In genomic region chr3:126354776-126355175, GRCh38 we compare ENCODE assay signal across 15 cellular contexts. TPM values are rescaled to one million over a fixed set of nuclear protein-coding genes. Genes with fewer than 3 reads are reported as not detected.
A peak's percentile ranks its signal among the peaks of the same experiment; 100 is the strongest.
DNase-seq lines count a peak whose midpoint lies in the region; ATAC-seq and TF ChIP-seq lines count a peak whose summit lies in the region.
"Had no signal": no experiment of that assay in that cellular context is flagged by ENCODE, and none has a peak within 500 bp of the region (broad histone marks: within the 10 kb centered on the region; RNA-seq: fewer than 3 reads in every experiment).

No MANE protein-coding gene starts in this region.

- H3K4me1 Mint-ChIP-seq in activated CD8-positive, alpha-beta T cell treated with anti-CD3 and anti-CD28 coated beads, Interleukin-2, amount 10 ng/mL, durations not matched to agents 7 days and 5 days (ENCODE audit: low read depth): peaks cover 11% of the 10 kb centered on the region

- H3K9me3 ChIP-seq in DOHH2 (ENCODE audit: control insufficient read depth, insufficient read depth, low read length): no peaks in the 10 kb centered on the region
- no peaks in the 10 kb centered on the region for H3K9me3 ChIP-seq in right lobe of liver

- H3K4me1 ChIP-seq in DOHH2 (ENCODE audit: control insufficient read depth, low read length) (peaks cover 55% of the 10 kb centered on the region), right lobe of liver (peaks cover 0 to 28% (median 9%) of the 10 kb centered on the region in 4 donors)

- TF ChIP-seq CTCF in DOHH2 (IDR thresholded peaks at IDR 0.05; ENCODE audit: low read depth, low read length, poor library complexity, severe bottlenecking): no peak
- no peak for TF ChIP-seq CTCF in coronary artery (IDR thresholded peaks at IDR 0.05)
- TF ChIP-seq CTCF in right lobe of liver (IDR thresholded peaks at IDR 0.05): no peak

- peak overlapping the region; percentile 97 for H3K4me2 ChIP-seq in DOHH2 (ENCODE audit: low read length)

- H3K36me3 Mint-ChIP-seq in activated CD8-positive, alpha-beta T cell treated with anti-CD3 and anti-CD28 coated beads, Interleukin-2, amount 10 ng/mL, durations not matched to agents 7 days and 5 days (ENCODE audit: low read depth): no peaks in the 10 kb centered on the region

- no peak for DNase-seq in coronary artery (ENCODE audit: low spot score)
- peak in 2 of 3 donors; percentile 68 to 75 for DNase-seq in right lobe of liver
- DNase-seq in substantia nigra (lab: John Stamatoyannopoulos, UW): no peak
- DNase-seq in activated CD8-positive, alpha-beta T cell treated with anti-CD3 and anti-CD28 coated beads, Interleukin-2, amount 10 ng/mL, durations not matched to agents 7 days and 5 days: no peak
- no peak for DNase-seq in NCI-H446 treated with DMSO at 0.1 percent for 48 hours (lab: John Stamatoyannopoulos, UW)
- no peak for DNase-seq in stimulated activated naive CD4-positive, alpha-beta T cell (lab: John Stamatoyannopoulos, UW)
- DNase-seq in amygdala (lab: John Stamatoyannopoulos, UW): no peak
- DNase-seq: activated gamma-delta T cell treated with Interleukin-2 at 50 U/mL for 16 hours; mesendoderm; NCI-H1092 treated with DMSO at 0.1 percent for 48 hours; NCI-H345; stimulated activated CD4-positive, alpha-beta T cell treated with anti-CD3 and anti-CD28 coated beads, Interleukin-12 subunit alpha, Interleukin-12 subunit beta, amount 100 ng/mL, for 4 hours had no signal

- no peak overlapping the region for H3K27ac Mint-ChIP-seq in activated CD8-positive, alpha-beta T cell treated with anti-CD3 and anti-CD28 coated beads, Interleukin-2, amount 10 ng/mL, durations not matched to agents 7 days and 5 days

- H3K27me3 Mint-ChIP-seq in activated CD8-positive, alpha-beta T cell treated with anti-CD3 and anti-CD28 coated beads, Interleukin-2, amount 10 ng/mL, durations not matched to agents 7 days and 5 days (ENCODE audit: low read depth): peaks cover 31% of the 10 kb centered on the region

- WGBS in right lobe of liver (ENCODE audit: insufficient coverage, low coverage, low lambda C conversion rate, missing lambda C conversion rate): 24% methylated on average over 3 of the region's 7 CpGs

- H3K27me3 ChIP-seq in DOHH2 (ENCODE audit: control insufficient read depth, low read length): peaks cover 21% of the 10 kb centered on the region
- no peaks in the 10 kb centered on the region for H3K27me3 ChIP-seq in right lobe of liver

- H3K36me3 ChIP-seq in DOHH2 (ENCODE audit: control insufficient read depth, low read length) (no peaks in the 10 kb centered on the region), right lobe of liver (peaks cover 0 to 25% (median 10%) of the 10 kb centered on the region in 4 donors)

- intact Hi-C loops in right lobe of liver (cut with DNase I): loop anchor here in 1 of 2 donors (5.0 kb wide), 1 partner anchor 92 kb away; no protein-coding TSS in a partner anchor

- H3F3A ChIP-seq in DOHH2 (ENCODE audit: control insufficient read depth, insufficient read depth): peaks cover 8% of the 10 kb centered on the region

- H3K27ac ChIP-seq in DOHH2 (ENCODE audit: low read depth, low read length) (peak overlapping the region; percentile 94), coronary artery (peak overlapping the region; percentile 97 to 100), right lobe of liver (peak overlapping the region; percentile 83 to 97 (median 97)), substantia nigra (ENCODE audit: low read depth, low read length, poor library complexity, severe bottlenecking) (peak overlapping the region; percentile 95)

- H3K9me3 Mint-ChIP-seq in activated CD8-positive, alpha-beta T cell treated with anti-CD3 and anti-CD28 coated beads, Interleukin-2, amount 10 ng/mL, durations not matched to agents 7 days and 5 days (ENCODE audit: insufficient read depth): no peaks in the 10 kb centered on the region

- no peak overlapping the region for H3K4me3 Mint-ChIP-seq in activated CD8-positive, alpha-beta T cell treated with anti-CD3 and anti-CD28 coated beads, Interleukin-2, amount 10 ng/mL, durations not matched to agents 7 days and 5 days

- ATAC-seq in right lobe of liver: peak in 2 of 4 donors; percentile 1 to 2
- ATAC-seq in activated CD8-positive, alpha-beta T cell treated with anti-CD3 and anti-CD28 coated beads, Interleukin-2, amount 10 ng/mL, durations not matched to agents 7 days and 5 days: no peak

- H4K20me1 ChIP-seq in DOHH2 (ENCODE audit: control insufficient read depth, insufficient read depth, low read depth, low read length): no peaks in the 10 kb centered on the region

- no peak for TF ChIP-seq POLR2A in right lobe of liver (IDR thresholded peaks at IDR 0.05)

- H3K4me3 ChIP-seq in DOHH2 (ENCODE audit: low read length) (peak overlapping the region; percentile 77), coronary artery (peak overlapping the region; percentile 99), right lobe of liver (peak overlapping the region in 2 of 3 donors; percentile 73 to 78)
- H3K4me3 ChIP-seq: K562 had no signal

- H3K9me2 ChIP-seq in DOHH2 (replicated peaks; ENCODE audit: control insufficient read depth, low read length): no peaks in the 10 kb centered on the region

- CTCF ChIA-PET in activated CD8-positive, alpha-beta T cell treated with anti-CD3 and anti-CD28 coated beads, Interleukin-2, amount 10 ng/mL, durations not matched to agents 7 days and 5 days (lab: Charles Lee): no interaction called here

- POLR2A ChIA-PET in activated CD8-positive, alpha-beta T cell treated with anti-CD3 and anti-CD28 coated beads, Interleukin-2, amount 10 ng/mL, durations not matched to agents 7 days and 5 days (lab: Charles Lee): no interaction called here

- H3K79me2 ChIP-seq in DOHH2 (ENCODE audit: control insufficient read depth, low read length): no peaks in the 10 kb centered on the region

RNA-seq across cellular contexts. Expression of gene KLF15, which starts 2.4 kb away (rescaled TPM):
- 100 to 1,000 TPM in 2 of 6 experiments, 10 to 100 TPM in 4; 14.4 to 112 (median 89.3) TPM for total RNA-seq in right lobe of liver
- total RNA-seq in activated CD8-positive, alpha-beta T cell treated with anti-CD3 and anti-CD28 coated beads, Interleukin-2, amount 10 ng/mL, durations not matched to agents 7 days and 5 days: not detected

RNA-seq across cellular contexts. Expression of gene CFAP100, which starts 39.9 kb away (rescaled TPM):
- total RNA-seq in right lobe of liver: not detected
- not detected for total RNA-seq in activated CD8-positive, alpha-beta T cell treated with anti-CD3 and anti-CD28 coated beads, Interleukin-2, amount 10 ng/mL, durations not matched to agents 7 days and 5 days
- total RNA-seq: fibroblast of lung, K562 had no signal

Comparison
In these comparisons a context has a peak if more than half of its experiments do, and no peak if none do; other contexts are left out.
1. DNase-seq: peak in right lobe of liver (2 of 3); none in coronary artery (single experiment), substantia nigra (0 of 49), activated CD8-positive, alpha-beta T cell treated with anti-CD3 and anti-CD28 coated beads, Interleukin-2, amount 10 ng/mL, durations not matched to agents 7 days and 5 days (single experiment), NCI-H446 treated with DMSO at 0.1 percent for 48 hours (single experiment), stimulated activated naive CD4-positive, alpha-beta T cell (0 of 6) and amygdala (0 of 56).
2. RNA of gene KLF15, which starts 2.4 kb away (total RNA-seq): 14.4 to 112 TPM in right lobe of liver; not detected in activated CD8-positive, alpha-beta T cell treated with anti-CD3 and anti-CD28 coated beads, Interleukin-2, amount 10 ng/mL, durations not matched to agents 7 days and 5 days; every median in the first group is over 10 times any median in the second.
3. Peak in every context shown above with its lines, with median percentiles within 50 percentile points of each other: H3K27ac ChIP-seq and H3K4me3 ChIP-seq.